ENCODE assay signal across 1 cellular context in genomic region chr1:182143154-182143657, GRCh38.
TF ChIP-seq lines count a peak whose summit lies in the region.

No MANE protein-coding gene starts in this region.

TF ChIP-seq in HEK293, 187 proteins besides CTCF, POLR2A, EP300 and RAD21 (continued from another document):
- TF ChIP-seq INSM2 (tag by site-specific recombination; IDR thresholded peaks at IDR 0.05): no peak
- TF ChIP-seq ZNF423 (tag by site-specific recombination; IDR thresholded peaks at IDR 0.05): no peak
- 0 out of 2 replicates have a peak, but pooled peaks have one; percentile 35 for TF ChIP-seq ZNF2 (tag by site-specific recombination; IDR thresholded peaks at IDR 0.05)
- no peak for TF ChIP-seq SP2 (tag by site-specific recombination; IDR thresholded peaks at IDR 0.05)
- no peak for TF ChIP-seq ZNF221 (tag by site-specific recombination; IDR thresholded peaks at IDR 0.05; ENCODE audit: borderline replicate concordance)
- 0 out of 2 replicates have a peak, but pooled peaks have one; percentile 22 for TF ChIP-seq SP7 (tag by site-specific recombination; IDR thresholded peaks at IDR 0.05)
- TF ChIP-seq ZSCAN4 (tag by site-specific recombination; IDR thresholded peaks at IDR 0.05): no peak
- TF ChIP-seq, protein P1, sequence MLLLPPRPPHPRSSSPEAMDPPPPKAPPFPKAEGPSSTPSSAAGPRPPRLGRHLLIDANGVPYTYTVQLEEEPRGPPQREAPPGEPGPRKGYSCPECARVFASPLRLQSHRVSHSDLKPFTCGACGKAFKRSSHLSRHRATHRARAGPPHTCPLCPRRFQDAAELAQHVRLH (tag by site-specific recombination; IDR thresholded peaks at IDR 0.05): no peak
- no peak for TF ChIP-seq ZNF529 (tag by site-specific recombination; IDR thresholded peaks at IDR 0.05; ENCODE audit: insufficient replicate concordance)
- TF ChIP-seq, protein P2, sequence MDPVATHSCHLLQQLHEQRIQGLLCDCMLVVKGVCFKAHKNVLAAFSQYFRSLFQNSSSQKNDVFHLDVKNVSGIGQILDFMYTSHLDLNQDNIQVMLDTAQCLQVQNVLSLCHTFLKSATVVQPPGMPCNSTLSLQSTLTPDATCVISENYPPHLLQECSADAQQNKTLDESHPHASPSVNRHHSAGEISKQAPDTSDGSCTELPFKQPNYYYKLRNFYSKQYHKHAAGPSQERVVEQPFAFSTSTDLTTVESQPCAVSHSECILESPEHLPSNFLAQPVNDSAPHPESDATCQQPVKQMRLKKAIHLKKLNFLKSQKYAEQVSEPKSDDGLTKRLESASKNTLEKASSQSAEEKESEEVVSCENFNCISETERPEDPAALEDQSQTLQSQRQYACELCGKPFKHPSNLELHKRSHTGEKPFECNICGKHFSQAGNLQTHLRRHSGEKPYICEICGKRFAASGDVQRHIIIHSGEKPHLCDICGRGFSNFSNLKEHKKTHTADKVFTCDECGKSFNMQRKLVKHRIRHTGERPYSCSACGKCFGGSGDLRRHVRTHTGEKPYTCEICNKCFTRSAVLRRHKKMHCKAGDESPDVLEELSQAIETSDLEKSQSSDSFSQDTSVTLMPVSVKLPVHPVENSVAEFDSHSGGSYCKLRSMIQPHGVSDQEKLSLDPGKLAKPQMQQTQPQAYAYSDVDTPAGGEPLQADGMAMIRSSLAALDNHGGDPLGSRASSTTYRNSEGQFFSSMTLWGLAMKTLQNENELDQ (tag by site-specific recombination; IDR thresholded peaks at IDR 0.05; ENCODE audit: low read depth): no peak
- peak; percentile 21; the same call in 1 of the 2 replicates for TF ChIP-seq PRDM1 (tag by site-specific recombination; IDR thresholded peaks at IDR 0.05)
- TF ChIP-seq TRIM28 (IDR thresholded peaks at IDR 0.05; ENCODE audit: borderline replicate concordance, low read length): no peak
- TF ChIP-seq ZNF24 (tag by site-specific recombination; IDR thresholded peaks at IDR 0.05): no peak
- no peak for TF ChIP-seq ZNF626 (tag by site-specific recombination; IDR thresholded peaks at IDR 0.05)
- no peak for TF ChIP-seq ZNF843 (tag by site-specific recombination; IDR thresholded peaks at IDR 0.05)
- TF ChIP-seq RBAK (tag by site-specific recombination; IDR thresholded peaks at IDR 0.05): no peak
- TF ChIP-seq, protein P3, sequence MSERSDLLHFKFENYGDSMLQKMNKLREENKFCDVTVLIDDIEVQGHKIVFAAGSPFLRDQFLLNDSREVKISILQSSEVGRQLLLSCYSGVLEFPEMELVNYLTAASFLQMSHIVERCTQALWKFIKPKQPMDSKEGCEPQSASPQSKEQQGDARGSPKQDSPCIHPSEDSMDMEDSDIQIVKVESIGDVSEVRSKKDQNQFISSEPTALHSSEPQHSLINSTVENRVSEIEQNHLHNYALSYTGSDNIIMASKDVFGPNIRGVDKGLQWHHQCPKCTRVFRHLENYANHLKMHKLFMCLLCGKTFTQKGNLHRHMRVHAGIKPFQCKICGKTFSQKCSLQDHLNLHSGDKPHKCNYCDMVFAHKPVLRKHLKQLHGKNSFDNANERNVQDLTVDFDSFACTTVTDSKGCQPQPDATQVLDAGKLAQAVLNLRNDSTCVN (tag by site-specific recombination; optimal IDR thresholded peaks at IDR 0.05): no peak
- TF ChIP-seq, protein P4, sequence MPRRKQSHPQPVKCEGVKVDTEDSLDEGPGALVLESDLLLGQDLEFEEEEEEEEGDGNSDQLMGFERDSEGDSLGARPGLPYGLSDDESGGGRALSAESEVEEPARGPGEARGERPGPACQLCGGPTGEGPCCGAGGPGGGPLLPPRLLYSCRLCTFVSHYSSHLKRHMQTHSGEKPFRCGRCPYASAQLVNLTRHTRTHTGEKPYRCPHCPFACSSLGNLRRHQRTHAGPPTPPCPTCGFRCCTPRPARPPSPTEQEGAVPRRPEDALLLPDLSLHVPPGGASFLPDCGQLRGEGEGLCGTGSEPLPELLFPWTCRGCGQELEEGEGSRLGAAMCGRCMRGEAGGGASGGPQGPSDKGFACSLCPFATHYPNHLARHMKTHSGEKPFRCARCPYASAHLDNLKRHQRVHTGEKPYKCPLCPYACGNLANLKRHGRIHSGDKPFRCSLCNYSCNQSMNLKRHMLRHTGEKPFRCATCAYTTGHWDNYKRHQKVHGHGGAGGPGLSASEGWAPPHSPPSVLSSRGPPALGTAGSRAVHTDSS (tag by site-specific recombination; IDR thresholded peaks at IDR 0.05): no peak
- TF ChIP-seq ZNF350 (tag by site-specific recombination; IDR thresholded peaks at IDR 0.05): no peak
